ENCODE assay signal across 17 cellular contexts in genomic region chr13:43156916-43157315, GRCh38.
"Had no signal": no experiment of that assay in that cellular context is flagged by ENCODE, and none has a peak within 500 bp of the region (broad histone marks: within the 10 kb centered on the region; RNA-seq: fewer than 3 reads in every experiment).

No MANE protein-coding gene starts in this region.

- H3K4me1 Mint-ChIP-seq: naive thymus-derived CD4-positive, alpha-beta T cell had no signal

- H3K4me1 ChIP-seq: heart left ventricle, sigmoid colon had no signal

- H3K4me3 ChIP-seq: heart left ventricle, sigmoid colon, skin epidermis had no signal

- DNase-seq: effector memory CD8-positive, alpha-beta T cell; heart left ventricle; hippocampal formation; kidney glomerular epithelial cell; mesendoderm; naive thymus-derived CD4-positive, alpha-beta T cell; nephron progenitor cell; posterior cingulate gyrus; sigmoid colon; stimulated activated CD4-positive, alpha-beta T cell treated with anti-CD3 and anti-CD28 coated beads, Interleukin-12 subunit alpha, Interleukin-12 subunit beta, amount 100 ng/mL, for 4 hours; stimulated activated naive CD4-positive, alpha-beta T cell treated with Interleukin-2 at 50 U/mL for 16 hours had no signal

- H3K4me3 Mint-ChIP-seq: dendritic cell treated with granulocyte-macrophage colony-stimulating factor and Interleukin-4, amounts not matched to agents 40 ng/mL and 50 ng/mL, for 4 days; effector memory CD8-positive, alpha-beta T cell; naive thymus-derived CD4-positive, alpha-beta T cell; nephron progenitor cell; type B pancreatic cell had no signal

- H3K36me3 ChIP-seq: heart left ventricle, sigmoid colon had no signal

- H3K27ac Mint-ChIP-seq: dendritic cell treated with granulocyte-macrophage colony-stimulating factor and Interleukin-4, amounts not matched to agents 40 ng/mL and 50 ng/mL, for 4 days; effector memory CD8-positive, alpha-beta T cell; naive thymus-derived CD4-positive, alpha-beta T cell; nephron progenitor cell; type B pancreatic cell had no signal

- H3K9me3 ChIP-seq: heart left ventricle, sigmoid colon had no signal

- H3K36me3 Mint-ChIP-seq: naive thymus-derived CD4-positive, alpha-beta T cell had no signal

- H3K9me3 Mint-ChIP-seq: dendritic cell treated with granulocyte-macrophage colony-stimulating factor and Interleukin-4, amounts not matched to agents 40 ng/mL and 50 ng/mL, for 4 days; effector memory CD8-positive, alpha-beta T cell had no signal

- FAIRE-seq: colon, frontal cortex, urothelium cell line had no signal

- H3K27me3 Mint-ChIP-seq: dendritic cell treated with granulocyte-macrophage colony-stimulating factor and Interleukin-4, amounts not matched to agents 40 ng/mL and 50 ng/mL, for 4 days; type B pancreatic cell had no signal

- H3K27me3 ChIP-seq: heart left ventricle, sigmoid colon had no signal

- H3K27ac ChIP-seq: heart left ventricle, sigmoid colon, skin epidermis had no signal

- ATAC-seq: effector memory CD8-positive, alpha-beta T cell; heart left ventricle; naive thymus-derived CD4-positive, alpha-beta T cell had no signal
